1 cellular context compared by ENCODE assay signal in genomic region chr12:132596016-132596415, GRCh38.
TF ChIP-seq lines count a peak whose summit lies in the region.

No MANE protein-coding gene starts in this region.

TF ChIP-seq in SK-N-SH treated with all-trans-retinoic acid at 6 μM for 48 hours, 23 proteins besides CTCF, POLR2A, EP300 and RAD21 (continued from another document):
- TF ChIP-seq, protein P1, sequence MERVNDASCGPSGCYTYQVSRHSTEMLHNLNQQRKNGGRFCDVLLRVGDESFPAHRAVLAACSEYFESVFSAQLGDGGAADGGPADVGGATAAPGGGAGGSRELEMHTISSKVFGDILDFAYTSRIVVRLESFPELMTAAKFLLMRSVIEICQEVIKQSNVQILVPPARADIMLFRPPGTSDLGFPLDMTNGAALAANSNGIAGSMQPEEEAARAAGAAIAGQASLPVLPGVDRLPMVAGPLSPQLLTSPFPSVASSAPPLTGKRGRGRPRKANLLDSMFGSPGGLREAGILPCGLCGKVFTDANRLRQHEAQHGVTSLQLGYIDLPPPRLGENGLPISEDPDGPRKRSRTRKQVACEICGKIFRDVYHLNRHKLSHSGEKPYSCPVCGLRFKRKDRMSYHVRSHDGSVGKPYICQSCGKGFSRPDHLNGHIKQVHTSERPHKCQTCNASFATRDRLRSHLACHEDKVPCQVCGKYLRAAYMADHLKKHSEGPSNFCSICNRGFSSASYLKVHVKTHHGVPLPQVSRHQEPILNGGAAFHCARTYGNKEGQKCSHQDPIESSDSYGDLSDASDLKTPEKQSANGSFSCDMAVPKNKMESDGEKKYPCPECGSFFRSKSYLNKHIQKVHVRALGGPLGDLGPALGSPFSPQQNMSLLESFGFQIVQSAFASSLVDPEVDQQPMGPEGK (CRISPR knock-in tag; IDR thresholded peaks at IDR 0.05; ENCODE audit: borderline replicate concordance) = no peak
- TF ChIP-seq ZFP3 (CRISPR knock-in tag; IDR thresholded peaks at IDR 0.05) (no peak), TCF4 (CRISPR knock-in tag; IDR thresholded peaks at IDR 0.05; ENCODE audit: borderline replicate concordance) (no peak)
